In the genomic region with DNA sequence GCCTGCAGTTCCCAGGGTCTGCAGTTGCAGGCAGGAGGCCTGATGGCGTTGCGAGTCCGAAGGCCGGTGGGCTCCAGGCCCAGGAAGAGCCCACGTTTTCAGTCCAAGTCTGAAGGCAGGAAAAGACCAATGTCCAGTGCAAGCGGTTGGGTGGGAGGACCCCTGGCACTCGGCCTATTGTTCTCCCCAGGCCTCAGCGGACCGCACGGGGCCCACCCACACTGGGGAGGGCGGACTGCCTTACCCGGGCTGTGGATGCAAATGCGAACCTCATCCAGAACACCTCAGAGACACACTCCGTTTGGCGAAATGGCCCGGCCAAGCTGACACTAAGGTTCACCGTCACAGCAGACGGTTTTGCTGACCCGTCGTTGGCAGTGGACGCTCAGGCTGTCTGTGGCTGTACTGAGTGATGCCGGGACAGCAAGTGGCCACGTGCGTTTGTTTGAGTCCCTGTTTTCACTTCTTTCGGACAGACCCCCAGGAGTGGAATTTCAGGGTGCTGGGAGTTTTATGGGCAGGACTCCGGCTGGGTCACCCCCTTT, we compare ENCODE assay signal across 30 cellular contexts. TPM values are rescaled to one million over a fixed set of nuclear protein-coding genes. Genes with fewer than 3 reads are reported as not detected.
A peak's percentile ranks its signal among the peaks of the same experiment; 100 is the strongest.
DNase-seq lines count a peak whose midpoint lies in the region; ATAC-seq, FAIRE-seq and TF ChIP-seq lines count a peak whose summit lies in the region.
"Had no signal": no experiment of that assay in that cellular context is flagged by ENCODE, and none has a peak within 500 bp of the region (broad histone marks: within the 10 kb centered on the region; RNA-seq: fewer than 3 reads in every experiment).

No MANE protein-coding gene starts in this region.

- H3K27me3 ChIP-seq in HUES64 (ENCODE audit: insufficient read depth, low read length) = no peaks in the 10 kb centered on the region
- H3K27me3 ChIP-seq in endothelial cell of umbilical vein (ENCODE audit: control insufficient read depth in 2 of 2, insufficient read depth in 2 of 2, low read length in 2 of 2) = no peaks in the 10 kb centered on the region
- H3K27me3 ChIP-seq: brain microvascular endothelial cell, left lung, uterus had no signal

- peaks cover 2% of the 10 kb centered on the region for H4K20me1 ChIP-seq in endothelial cell of umbilical vein (replicated peaks; ENCODE audit: control insufficient read depth, extremely low read depth, insufficient read depth, low read length)

- 90% methylated on average over 26 of the region's 26 CpGs for WGBS in HUES64

- ATAC-seq in activated T-helper 17 cell treated with anti-CD3 and anti-CD28 coated beads, Interleukin-2, amount 50 U/mL, for 72 hours (replicated peaks) = no peak
- ATAC-seq in sciatic nerve = peak; percentile 34
- ATAC-seq: left lung; naive thymus-derived CD8-positive, alpha-beta T cell; SK-N-SH treated with all-trans-retinoic acid at 6 μM for 48 hours; stimulated activated memory B cell treated with anti-CD40 and anti-IgM and Interleukin-4, amounts not matched to agents 10 μg/mL and 1 μg/mL and 100 μg/mL, for 72 hours had no signal

- peak overlapping the region; percentile 52 for H3K27ac Mint-ChIP-seq in activated T-helper 17 cell treated with anti-CD3 and anti-CD28 coated beads, Interleukin-2, amount 50 U/mL, for 72 hours
- H3K27ac Mint-ChIP-seq: activated naive CD4-positive, alpha-beta T cell treated with anti-CD3 and anti-CD28 coated beads, Interleukin-2, amount 10 ng/mL, durations not matched to agents 7 days and 5 days; CD4-positive, alpha-beta T cell; stimulated activated memory B cell treated with anti-CD40 and anti-IgM and Interleukin-4, amounts not matched to agents 10 μg/mL and 1 μg/mL and 100 μg/mL, for 72 hours; T-helper 1 cell treated with Interleukin-12 subunit alpha and Interleukin-12 subunit beta and Interleukin-4 antibody, amounts not matched to agents 30 μg/mL and 1 μg/mL, for 36 hours had no signal

- BruUV-seq in endothelial cell of umbilical vein (replicated peaks; lab: Mats Ljungman, UMichigan) = no TSS peak

- H2AFZ ChIP-seq in endothelial cell of umbilical vein (ENCODE audit: low read depth, low read length) = no peak overlapping the region

- H3K79me2 ChIP-seq in endothelial cell of umbilical vein (ENCODE audit: control insufficient read depth, insufficient read depth, low read length) = no peaks in the 10 kb centered on the region

- no peak for FAIRE-seq in endothelial cell of umbilical vein (lab: Jason Lieb, UNC)
- FAIRE-seq: D721Med, GM18507, H54, TTC549 had no signal

- H3K4me3 ChIP-seq in HUES64 (ENCODE audit: low read length) (no peak overlapping the region), endothelial cell of umbilical vein (replicated peaks in 1 of 3; ENCODE audit: insufficient read depth in 1 of 3, low read depth in 1 of 3, low read length in 3 of 3) (no peak overlapping the region)
- H3K4me3 ChIP-seq: left lung, psoas muscle, uterus had no signal

- H3K9me3 ChIP-seq in HUES64 (ENCODE audit: insufficient read depth, low read depth, low read length) = no peaks in the 10 kb centered on the region
- H3K9me3 ChIP-seq in endothelial cell of umbilical vein (replicated peaks; ENCODE audit: control insufficient read depth, insufficient read depth, low read length) = no peaks in the 10 kb centered on the region
- H3K9me3 ChIP-seq: left lung, psoas muscle, uterus had no signal

- no peaks in the 10 kb centered on the region for H3K27me3 Mint-ChIP-seq in activated T-helper 17 cell treated with anti-CD3 and anti-CD28 coated beads, Interleukin-2, amount 50 U/mL, for 72 hours
- H3K27me3 Mint-ChIP-seq: CD4-positive, alpha-beta T cell; naive thymus-derived CD8-positive, alpha-beta T cell had no signal

- H3K36me3 Mint-ChIP-seq in activated T-helper 17 cell treated with anti-CD3 and anti-CD28 coated beads, Interleukin-2, amount 50 U/mL, for 72 hours (ENCODE audit: low read depth) = peaks cover 16% of the 10 kb centered on the region

- CTCF ChIA-PET in endothelial cell of umbilical vein (lab: Charles Lee) = no interaction called here

- no peak overlapping the region for H3K9ac ChIP-seq in HUES64 (ENCODE audit: low read depth, low read length)
- no peak overlapping the region for H3K9ac ChIP-seq in endothelial cell of umbilical vein (replicated peaks; ENCODE audit: extremely low read depth, insufficient read depth, low read length)

- H3K9me1 ChIP-seq in endothelial cell of umbilical vein (replicated peaks; ENCODE audit: control insufficient read depth, extremely low read depth, insufficient read depth, low read length) = no peaks in the 10 kb centered on the region

- POLR2A ChIA-PET in endothelial cell of umbilical vein (lab: Charles Lee) = no interaction called here

- no peak for DNase-seq in endothelial cell of umbilical vein (ENCODE audit: low read depth, low spot score)
- DNase-seq in sciatic nerve (ENCODE audit: low spot score) = peak; percentile 61
- no peak for DNase-seq in HUDEP-2 (lab: John Stamatoyannopoulos, UW; ENCODE audit: unreplicated experiment in 76 of 76)
- no peak for DNase-seq in NK-92 treated with Interleukin-12 subunit alpha and Interleukin-12 subunit beta, amount 100 ng/mL, for 24 hours (lab: John Stamatoyannopoulos, UW)
- no peak for DNase-seq in activated gamma-delta T cell treated with Interleukin-2 at 50 U/mL for 16 hours
- DNase-seq in activated CD4-positive, CD25-positive, alpha-beta regulatory T cell treated with anti-CD3 and anti-CD28 coated beads, Interleukin-2, amount 50 U/mL, for 72 hours = no peak
- DNase-seq: activated CD4-positive, alpha-beta T cell treated with anti-CD3 and anti-CD28 coated beads, Interleukin-2, amount 50 U/mL, for 48 hours; activated naive CD4-positive, alpha-beta T cell treated with anti-CD3 and anti-CD28 coated beads, Interleukin-2, amount 10 ng/mL, durations not matched to agents 7 days and 5 days; brain microvascular endothelial cell; CD4-positive, alpha-beta T cell; effector CD4-positive, alpha-beta T cell; KG1; naive thymus-derived CD8-positive, alpha-beta T cell; NCI-H1092 treated with DMSO at 0.1 percent for 48 hours; NCI-H187; NCI-H2171; NCI-H510A; psoas muscle; stimulated activated CD4-positive, alpha-beta T cell treated with anti-CD3 and anti-CD28 coated beads, Interleukin-15, amount 100 ng/mL, for 24 hours; uterus had no signal

- dilution Hi-C loops in endothelial cell of umbilical vein (cut with MboI; ENCODE audit: extremely low pct_ligation_motif_present, low sequenced_read_pairs) = no loop called here

- TF ChIP-seq CTCF in endothelial cell of umbilical vein (IDR thresholded peaks at IDR 0.05; ENCODE audit: extremely low read depth in 1 of 2, insufficient read depth in 1 of 2, low read depth in 1 of 2, low read length in 2 of 2) = no peak

- no peak overlapping the region for H3K4me3 Mint-ChIP-seq in activated T-helper 17 cell treated with anti-CD3 and anti-CD28 coated beads, Interleukin-2, amount 50 U/mL, for 72 hours
- H3K4me3 Mint-ChIP-seq: activated naive CD4-positive, alpha-beta T cell treated with anti-CD3 and anti-CD28 coated beads, Interleukin-2, amount 10 ng/mL, durations not matched to agents 7 days and 5 days; CD4-positive, alpha-beta T cell; naive thymus-derived CD8-positive, alpha-beta T cell; stimulated activated memory B cell treated with anti-CD40 and anti-IgM and Interleukin-4, amounts not matched to agents 10 μg/mL and 1 μg/mL and 100 μg/mL, for 72 hours; T-helper 1 cell treated with Interleukin-12 subunit alpha and Interleukin-12 subunit beta and Interleukin-4 antibody, amounts not matched to agents 30 μg/mL and 1 μg/mL, for 36 hours had no signal

- no peaks in the 10 kb centered on the region for H3K4me1 Mint-ChIP-seq in activated T-helper 17 cell treated with anti-CD3 and anti-CD28 coated beads, Interleukin-2, amount 50 U/mL, for 72 hours
- H3K4me1 Mint-ChIP-seq: activated naive CD4-positive, alpha-beta T cell treated with anti-CD3 and anti-CD28 coated beads, Interleukin-2, amount 10 ng/mL, durations not matched to agents 7 days and 5 days had no signal

- peaks cover 29% of the 10 kb centered on the region for H3K36me3 ChIP-seq in HUES64 (ENCODE audit: insufficient read depth, low read length)
- H3K36me3 ChIP-seq in endothelial cell of umbilical vein (ENCODE audit: control insufficient read depth in 2 of 2, extremely low read depth in 1 of 2, insufficient read depth in 2 of 2, low read length in 2 of 2) = peaks cover 11 to 31% of the 10 kb centered on the region in 2 experiments
- H3K36me3 ChIP-seq: uterus had no signal

- no peaks in the 10 kb centered on the region for H3K9me3 Mint-ChIP-seq in activated T-helper 17 cell treated with anti-CD3 and anti-CD28 coated beads, Interleukin-2, amount 50 U/mL, for 72 hours
- H3K9me3 Mint-ChIP-seq: CD4-positive, alpha-beta T cell; naive thymus-derived CD8-positive, alpha-beta T cell; stimulated activated memory B cell treated with anti-CD40 and anti-IgM and Interleukin-4, amounts not matched to agents 10 μg/mL and 1 μg/mL and 100 μg/mL, for 72 hours; T-helper 1 cell treated with Interleukin-12 subunit alpha and Interleukin-12 subunit beta and Interleukin-4 antibody, amounts not matched to agents 30 μg/mL and 1 μg/mL, for 36 hours had no signal

- H3K4me2 ChIP-seq in endothelial cell of umbilical vein (ENCODE audit: insufficient read depth, low read length) = no peak overlapping the region

- intact Hi-C loops in endothelial cell of umbilical vein (cut with micrococcal nuclease) (no loop called here), sciatic nerve (cut with DNase I) (loop anchor here (10.0 kb wide), 1 partner anchor 52 kb away; a partner anchor contains a TSS)

- H3K4me1 ChIP-seq in HUES64 (ENCODE audit: insufficient read depth, low read length) (no peaks in the 10 kb centered on the region), endothelial cell of umbilical vein (ENCODE audit: control insufficient read depth, extremely low read depth, insufficient read depth, low read length) (no peaks in the 10 kb centered on the region)
- H3K4me1 ChIP-seq: uterus had no signal

- H3K27ac ChIP-seq in HUES64 (ENCODE audit: low read depth, low read length) (0 out of 2 replicates have a peak overlapping the region, but pooled peaks have one; percentile 46), endothelial cell of umbilical vein (ENCODE audit: insufficient read depth, low read depth, low read length) (no peak overlapping the region)
- H3K27ac ChIP-seq: brain microvascular endothelial cell, psoas muscle, uterus had no signal

- peak; percentile 17 for TF ChIP-seq POLR2A in endothelial cell of umbilical vein (IDR thresholded peaks at IDR 0.05; ENCODE audit: low read depth, low read length)

RNA-seq across cellular contexts. Expression of a gene that starts 10.2 kb away (rescaled TPM):
- 26.6 TPM for polyA plus RNA-seq in HUES64 (2013, experiment 1 of 2)
- polyA plus RNA-seq in HUES64 (2013, experiment 2 of 2) = 25.8 TPM
- 10 to 100 TPM; 56.0 to 85.3 TPM for total RNA-seq in activated T-helper 17 cell treated with anti-CD3 and anti-CD28 coated beads, Interleukin-2, amount 50 U/mL, for 72 hours
- total RNA-seq in endothelial cell of umbilical vein = 76.7 and 80.6 TPM in 2 replicates
- 33.5 and 34.5 TPM in 2 replicates for polyA plus RNA-seq in endothelial cell of umbilical vein
- polyA plus RNA-seq in endothelial cell of umbilical vein (2011; cell fraction: cytosol; rRNA removed) = 38.4 and 38.9 TPM in 2 replicates
- 116 and 118 TPM in 2 replicates for polyA plus RNA-seq in endothelial cell of umbilical vein (2011; cell fraction: nucleus; rRNA removed)
- 61.7 and 62.2 TPM in 2 replicates for polyA plus RNA-seq in endothelial cell of umbilical vein (2012)
- polyA minus RNA-seq in endothelial cell of umbilical vein = 41.8 and 45.2 TPM in 2 replicates
- polyA minus RNA-seq in endothelial cell of umbilical vein (2011; cell fraction: cytosol; rRNA and poly(A)+ RNA removed) = 46.3 TPM
- polyA minus RNA-seq in endothelial cell of umbilical vein (2011; cell fraction: nucleus; rRNA and poly(A)+ RNA removed) = 40.9 and 44.0 TPM in 2 replicates
- total RNA-seq in sciatic nerve = 52.2 TPM

RNA-seq across cellular contexts. Expression of a gene that starts 52.8 kb away (rescaled TPM):
- 19.0 TPM for polyA plus RNA-seq in HUES64 (2013, experiment 1 of 2)
- 21.8 TPM for polyA plus RNA-seq in HUES64 (2013, experiment 2 of 2)
- total RNA-seq in activated T-helper 17 cell treated with anti-CD3 and anti-CD28 coated beads, Interleukin-2, amount 50 U/mL, for 72 hours = 10 to 100 TPM; 63.8 to 65.9 TPM
- total RNA-seq in endothelial cell of umbilical vein (153 and 161 TPM in 2 replicates), sciatic nerve (84.2 TPM)
- polyA plus RNA-seq in endothelial cell of umbilical vein = 27.0 and 31.7 TPM in 2 replicates
- 22.4 and 26.2 TPM in 2 replicates for polyA plus RNA-seq in endothelial cell of umbilical vein (2011; cell fraction: cytosol; rRNA removed)
- polyA plus RNA-seq in endothelial cell of umbilical vein (2011; cell fraction: nucleus; rRNA removed) = 75.3 and 84.8 TPM in 2 replicates
- polyA plus RNA-seq in endothelial cell of umbilical vein (2012) = 33.7 and 50.3 TPM in 2 replicates
- 52.5 and 73.2 TPM in 2 replicates for polyA minus RNA-seq in endothelial cell of umbilical vein
- polyA minus RNA-seq in endothelial cell of umbilical vein (2011; cell fraction: cytosol; rRNA and poly(A)+ RNA removed) = 13.9 TPM
- 49.7 and 95.4 TPM in 2 replicates for polyA minus RNA-seq in endothelial cell of umbilical vein (2011; cell fraction: nucleus; rRNA and poly(A)+ RNA removed)

RNA-seq across cellular contexts. Expression of a gene that starts 53.4 kb away (rescaled TPM):
- 7.0 TPM for polyA plus RNA-seq in HUES64 (2013, experiment 1 of 2)
- polyA plus RNA-seq in HUES64 (2013, experiment 2 of 2) = 8.4 TPM
- total RNA-seq in activated T-helper 17 cell treated with anti-CD3 and anti-CD28 coated beads, Interleukin-2, amount 50 U/mL, for 72 hours = 10 to 100 TPM; 14.2 to 18.2 TPM
- 22.9 and 24.5 TPM in 2 replicates for total RNA-seq in endothelial cell of umbilical vein
- 15.0 and 17.1 TPM in 2 replicates for polyA plus RNA-seq in endothelial cell of umbilical vein
- polyA plus RNA-seq in endothelial cell of umbilical vein (2011; cell fraction: cytosol; rRNA removed) = 10.2 and 12.4 TPM in 2 replicates
- 49.6 and 50.0 TPM in 2 replicates for polyA plus RNA-seq in endothelial cell of umbilical vein (2011; cell fraction: nucleus; rRNA removed)
- polyA plus RNA-seq in endothelial cell of umbilical vein (2012) = 10.9 and 15.1 TPM in 2 replicates
- 8.5 and 9.1 TPM in 2 replicates for polyA minus RNA-seq in endothelial cell of umbilical vein
- 6.8 TPM for polyA minus RNA-seq in endothelial cell of umbilical vein (2011; cell fraction: cytosol; rRNA and poly(A)+ RNA removed)
- polyA minus RNA-seq in endothelial cell of umbilical vein (2011; cell fraction: nucleus; rRNA and poly(A)+ RNA removed) = 10.5 and 15.5 TPM in 2 replicates
- total RNA-seq in sciatic nerve = 18.0 TPM
